Comparison of ENCODE assay signal across 2 cellular contexts in the genomic region with DNA sequence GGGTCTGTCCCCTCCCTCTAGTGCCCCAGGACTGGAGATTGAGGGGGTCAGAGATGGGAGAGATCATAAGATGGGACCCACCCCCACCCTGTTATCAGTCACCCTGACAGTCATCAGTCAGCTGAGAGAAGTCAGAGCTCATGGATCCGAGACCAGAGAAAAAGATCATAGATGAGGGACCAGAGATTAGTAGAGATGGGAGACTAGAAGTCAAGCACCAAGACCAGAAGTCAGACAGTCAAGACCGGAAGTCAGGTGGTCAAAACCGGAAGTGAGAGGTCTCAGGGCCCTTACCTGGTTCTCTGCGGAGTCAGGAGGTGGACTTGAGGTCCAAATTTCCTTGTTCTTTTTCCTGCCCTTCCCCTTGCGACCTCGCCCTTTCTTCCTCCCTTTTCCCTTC.
TF ChIP-seq lines count a peak whose summit lies in the region.

No MANE protein-coding gene starts in this region.

TF ChIP-seq in GM12878, 131 proteins besides CTCF, POLR2A, EP300 and RAD21:
- TF ChIP-seq GABPA (IDR thresholded peaks at IDR 0.05; ENCODE audit: low read depth) (peak; percentile 53; the same call in 1 of the 2 replicates), LARP7 (IDR thresholded peaks at IDR 0.05) (no peak)
- TF ChIP-seq, protein P1, sequence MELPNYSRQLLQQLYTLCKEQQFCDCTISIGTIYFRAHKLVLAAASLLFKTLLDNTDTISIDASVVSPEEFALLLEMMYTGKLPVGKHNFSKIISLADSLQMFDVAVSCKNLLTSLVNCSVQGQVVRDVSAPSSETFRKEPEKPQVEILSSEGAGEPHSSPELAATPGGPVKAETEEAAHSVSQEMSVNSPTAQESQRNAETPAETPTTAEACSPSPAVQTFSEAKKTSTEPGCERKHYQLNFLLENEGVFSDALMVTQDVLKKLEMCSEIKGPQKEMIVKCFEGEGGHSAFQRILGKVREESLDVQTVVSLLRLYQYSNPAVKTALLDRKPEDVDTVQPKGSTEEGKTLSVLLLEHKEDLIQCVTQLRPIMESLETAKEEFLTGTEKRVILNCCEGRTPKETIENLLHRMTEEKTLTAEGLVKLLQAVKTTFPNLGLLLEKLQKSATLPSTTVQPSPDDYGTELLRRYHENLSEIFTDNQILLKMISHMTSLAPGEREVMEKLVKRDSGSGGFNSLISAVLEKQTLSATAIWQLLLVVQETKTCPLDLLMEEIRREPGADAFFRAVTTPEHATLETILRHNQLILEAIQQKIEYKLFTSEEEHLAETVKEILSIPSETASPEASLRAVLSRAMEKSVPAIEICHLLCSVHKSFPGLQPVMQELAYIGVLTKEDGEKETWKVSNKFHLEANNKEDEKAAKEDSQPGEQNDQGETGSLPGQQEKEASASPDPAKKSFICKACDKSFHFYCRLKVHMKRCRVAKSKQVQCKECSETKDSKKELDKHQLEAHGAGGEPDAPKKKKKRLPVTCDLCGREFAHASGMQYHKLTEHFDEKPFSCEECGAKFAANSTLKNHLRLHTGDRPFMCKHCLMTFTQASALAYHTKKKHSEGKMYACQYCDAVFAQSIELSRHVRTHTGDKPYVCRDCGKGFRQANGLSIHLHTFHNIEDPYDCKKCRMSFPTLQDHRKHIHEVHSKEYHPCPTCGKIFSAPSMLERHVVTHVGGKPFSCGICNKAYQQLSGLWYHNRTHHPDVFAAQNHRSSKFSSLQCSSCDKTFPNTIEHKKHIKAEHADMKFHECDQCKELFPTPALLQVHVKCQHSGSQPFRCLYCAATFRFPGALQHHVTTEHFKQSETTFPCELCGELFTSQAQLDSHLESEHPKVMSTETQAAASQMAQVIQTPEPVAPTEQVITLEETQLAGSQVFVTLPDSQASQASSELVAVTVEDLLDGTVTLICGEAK (IDR thresholded peaks at IDR 0.05; ENCODE audit: borderline replicate concordance), result peak; percentile 53
TF ChIP-seq in GM12878: peak in this region for 2.

TF ChIP-seq in WTC11, 78 proteins besides CTCF, POLR2A, EP300 and RAD21:
- TF ChIP-seq, protein P2, sequence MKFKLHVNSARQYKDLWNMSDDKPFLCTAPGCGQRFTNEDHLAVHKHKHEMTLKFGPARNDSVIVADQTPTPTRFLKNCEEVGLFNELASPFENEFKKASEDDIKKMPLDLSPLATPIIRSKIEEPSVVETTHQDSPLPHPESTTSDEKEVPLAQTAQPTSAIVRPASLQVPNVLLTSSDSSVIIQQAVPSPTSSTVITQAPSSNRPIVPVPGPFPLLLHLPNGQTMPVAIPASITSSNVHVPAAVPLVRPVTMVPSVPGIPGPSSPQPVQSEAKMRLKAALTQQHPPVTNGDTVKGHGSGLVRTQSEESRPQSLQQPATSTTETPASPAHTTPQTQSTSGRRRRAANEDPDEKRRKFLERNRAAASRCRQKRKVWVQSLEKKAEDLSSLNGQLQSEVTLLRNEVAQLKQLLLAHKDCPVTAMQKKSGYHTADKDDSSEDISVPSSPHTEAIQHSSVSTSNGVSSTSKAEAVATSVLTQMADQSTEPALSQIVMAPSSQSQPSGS (CRISPR knock-in tag; IDR thresholded peaks at IDR 0.05; ENCODE audit: borderline replicate concordance, low read depth), result no peak
- TF ChIP-seq SMAD4 (CRISPR knock-in tag; IDR thresholded peaks at IDR 0.05), result no peak
- TF ChIP-seq NFATC4 (CRISPR knock-in tag; IDR thresholded peaks at IDR 0.05), result no peak
- TF ChIP-seq KAT7 (CRISPR knock-in tag; IDR thresholded peaks at IDR 0.05; ENCODE audit: borderline replicate concordance), result no peak
- no peak for TF ChIP-seq ZNF423 (CRISPR knock-in tag; IDR thresholded peaks at IDR 0.05)
- TF ChIP-seq FOXP1 (CRISPR knock-in tag; IDR thresholded peaks at IDR 0.05; ENCODE audit: borderline replicate concordance), result no peak
- TF ChIP-seq, protein P3, sequence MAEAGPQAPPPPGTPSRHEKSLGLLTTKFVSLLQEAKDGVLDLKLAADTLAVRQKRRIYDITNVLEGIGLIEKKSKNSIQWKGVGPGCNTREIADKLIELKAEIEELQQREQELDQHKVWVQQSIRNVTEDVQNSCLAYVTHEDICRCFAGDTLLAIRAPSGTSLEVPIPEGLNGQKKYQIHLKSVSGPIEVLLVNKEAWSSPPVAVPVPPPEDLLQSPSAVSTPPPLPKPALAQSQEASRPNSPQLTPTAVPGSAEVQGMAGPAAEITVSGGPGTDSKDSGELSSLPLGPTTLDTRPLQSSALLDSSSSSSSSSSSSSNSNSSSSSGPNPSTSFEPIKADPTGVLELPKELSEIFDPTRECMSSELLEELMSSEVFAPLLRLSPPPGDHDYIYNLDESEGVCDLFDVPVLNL (CRISPR knock-in tag; IDR thresholded peaks at IDR 0.05; ENCODE audit: borderline replicate concordance, low read depth), result no peak
- no peak for TF ChIP-seq NR3C1 (CRISPR knock-in tag; conservative IDR thresholded peaks at IDR 0.05; ENCODE audit: low read depth)
- no peak for TF ChIP-seq PRRX2 (CRISPR knock-in tag; IDR thresholded peaks at IDR 0.05)
- no peak for TF ChIP-seq ZNF263 (CRISPR knock-in tag; IDR thresholded peaks at IDR 0.05; ENCODE audit: low read depth)
- no peak for TF ChIP-seq ZNF416 (CRISPR knock-in tag; IDR thresholded peaks at IDR 0.05)
TF ChIP-seq in WTC11: peak in this region for 0.
